Comparison of ENCODE assay signal across 8 cellular contexts in the genomic region with DNA sequence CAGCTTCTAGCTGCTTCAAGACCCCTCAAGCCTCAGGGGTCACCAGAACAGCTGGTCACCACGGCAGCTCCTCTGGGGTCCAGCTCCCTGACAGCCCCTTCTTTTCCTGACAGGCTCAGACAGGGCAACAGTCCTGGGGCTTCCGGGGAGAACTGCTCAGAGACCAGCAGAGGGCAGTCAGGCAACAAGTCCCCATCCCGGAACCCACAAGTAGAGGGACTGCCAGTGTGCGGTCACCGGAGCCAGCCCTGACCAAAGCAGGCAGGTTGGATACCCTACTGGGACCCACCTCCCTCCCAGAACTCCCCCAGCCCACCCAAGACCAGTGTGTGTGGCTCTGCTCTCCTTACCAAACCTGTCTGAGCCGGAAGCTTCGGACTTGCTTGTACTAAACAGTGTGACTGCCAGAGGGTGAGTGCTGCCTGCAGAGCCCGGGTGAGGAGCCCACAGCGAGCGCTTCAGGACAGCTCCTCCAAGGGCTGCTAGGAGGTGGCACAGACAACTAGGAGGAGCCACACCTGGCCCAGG. TPM values are rescaled to one million over a fixed set of nuclear protein-coding genes. Genes with fewer than 3 reads are reported as not detected.
DNase-seq lines count a peak whose midpoint lies in the region; ATAC-seq, FAIRE-seq and TF ChIP-seq lines count a peak whose summit lies in the region.

No MANE protein-coding gene starts in this region.

- DNase-seq in GM12891 (ENCODE audit: insufficient read length, low spot score) (peak; percentile 92), NCI-H446 (lab: John Stamatoyannopoulos, UW) (peak; percentile 60 to 84), cerebellar cortex (ENCODE audit: low spot score) (peak; percentile 90), kidney tubule cell (ENCODE audit: low spot score) (peak; percentile 81)
- peak; percentile 52 for DNase-seq in activated CD4-positive, CD25-positive, alpha-beta regulatory T cell treated with anti-CD3 and anti-CD28 coated beads, Interleukin-2, amount 50 U/mL, for 72 hours
- DNase-seq in stimulated activated CD4-positive, alpha-beta T cell treated with anti-CD3 and anti-CD28 coated beads, Interleukin-2, amount 100 ng/mL, for 4 hours (ENCODE audit: low read depth), result peak; percentile 55

- peak; percentile 92 for FAIRE-seq in GM12891 (lab: Jason Lieb, UNC)

- TF ChIP-seq POLR2A in GM12891 (IDR thresholded peaks at IDR 0.05; ENCODE audit: low read depth, low read length), result no peak

- ATAC-seq in HG03095 (IDR thresholded peaks at IDR 0.05; ENCODE audit: unreplicated experiment) (peak; percentile 82), HG03025 (IDR thresholded peaks at IDR 0.05; ENCODE audit: low FRiP score, unreplicated experiment) (no peak)

TF ChIP-seq in GM12891, 5 proteins besides CTCF, POLR2A, EP300 and RAD21:
- TF ChIP-seq SPI1 (IDR thresholded peaks at IDR 0.05; ENCODE audit: low read depth, low read length) (0 out of 2 replicates have a peak, but pooled peaks have one; percentile 1), POU2F2 (IDR thresholded peaks at IDR 0.05; ENCODE audit: low read depth, low read length) (no peak)

RNA-seq across cellular contexts. Expression of a gene that starts 40.3 kb away (rescaled TPM):
- polyA plus RNA-seq in GM12891 (2012; ENCODE audit: low read depth, missing spikeins), result 49.1 TPM

RNA-seq across cellular contexts. Expression of a gene that starts 51.8 kb away (rescaled TPM):
- polyA plus RNA-seq in GM12891 (2012; ENCODE audit: low read depth, missing spikeins), result not detected
